1 cellular context compared by ENCODE assay signal in genomic region chr5:91383027-91383955, GRCh38.
TF ChIP-seq lines count a peak whose summit lies in the region.

A gene with protein sequence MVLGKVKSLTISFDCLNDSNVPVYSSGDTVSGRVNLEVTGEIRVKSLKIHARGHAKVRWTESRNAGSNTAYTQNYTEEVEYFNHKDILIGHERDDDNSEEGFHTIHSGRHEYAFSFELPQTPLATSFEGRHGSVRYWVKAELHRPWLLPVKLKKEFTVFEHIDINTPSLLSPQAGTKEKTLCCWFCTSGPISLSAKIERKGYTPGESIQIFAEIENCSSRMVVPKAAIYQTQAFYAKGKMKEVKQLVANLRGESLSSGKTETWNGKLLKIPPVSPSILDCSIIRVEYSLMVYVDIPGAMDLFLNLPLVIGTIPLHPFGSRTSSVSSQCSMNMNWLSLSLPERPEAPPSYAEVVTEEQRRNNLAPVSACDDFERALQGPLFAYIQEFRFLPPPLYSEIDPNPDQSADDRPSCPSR (minus strand): TSS chr5:91383317. CDS start chr5:91383092, 225 bp downstream.

TF ChIP-seq in HepG2, 621 proteins besides CTCF, POLR2A, EP300 and RAD21 (continued from another document and continues in another):
- TF ChIP-seq E2F5 (CRISPR knock-in tag; conservative IDR thresholded peaks at IDR 0.05) (no peak), ZSCAN20 (CRISPR knock-in tag; IDR thresholded peaks at IDR 0.05; ENCODE audit: borderline replicate concordance) (no peak), NRL (CRISPR knock-in tag; IDR thresholded peaks at IDR 0.05; ENCODE audit: borderline replicate concordance) (no peak), HCFC1 (IDR thresholded peaks at IDR 0.05; ENCODE audit: low read depth, low read length) (peak; percentile 21; the same call in 1 of the 2 replicates), KLF13 (CRISPR knock-in tag; IDR thresholded peaks at IDR 0.05) (no peak), SP140L (CRISPR knock-in tag; IDR thresholded peaks at IDR 0.05; ENCODE audit: borderline replicate concordance) (no peak), KMT2B (CRISPR knock-in tag; IDR thresholded peaks at IDR 0.05) (peak; percentile 79), ZNF792 (CRISPR knock-in tag; IDR thresholded peaks at IDR 0.05) (0 out of 2 replicates have a peak, but pooled peaks have one; percentile 35), ZNF180 (CRISPR knock-in tag; IDR thresholded peaks at IDR 0.05; ENCODE audit: borderline replicate concordance, low read depth) (no peak), ZNF549 (CRISPR knock-in tag; IDR thresholded peaks at IDR 0.05) (no peak), TSC22D2 (CRISPR knock-in tag; IDR thresholded peaks at IDR 0.05; ENCODE audit: borderline replicate concordance) (no peak), TMF1 (CRISPR knock-in tag; IDR thresholded peaks at IDR 0.05; ENCODE audit: low read depth) (no peak), HOXA9 (CRISPR knock-in tag; IDR thresholded peaks at IDR 0.05; ENCODE audit: borderline replicate concordance) (no peak), NFKBIZ (CRISPR knock-in tag; IDR thresholded peaks at IDR 0.05) (no peak), ZNF605 (CRISPR knock-in tag; IDR thresholded peaks at IDR 0.05) (no peak), KDM2A (CRISPR knock-in tag; IDR thresholded peaks at IDR 0.05; ENCODE audit: borderline replicate concordance, low read depth) (peak; percentile 72), ZNF816 (CRISPR knock-in tag; IDR thresholded peaks at IDR 0.05; ENCODE audit: borderline replicate concordance) (no peak; the same call in 1 of the 2 replicates), MTF2 (CRISPR knock-in tag; IDR thresholded peaks at IDR 0.05; ENCODE audit: borderline replicate concordance) (no peak), DRAP1 (CRISPR knock-in tag; IDR thresholded peaks at IDR 0.05) (peak; percentile 97), ZNF546 (CRISPR knock-in tag; conservative IDR thresholded peaks at IDR 0.05) (0 out of 2 replicates have a peak, but pooled peaks have one; percentile 39), TBX3 (IDR thresholded peaks at IDR 0.05; ENCODE audit: borderline replicate concordance) (no peak), SNRNP70 (IDR thresholded peaks at IDR 0.05; ENCODE audit: low read depth, low read length) (no peak), CSRNP2 (CRISPR knock-in tag; conservative IDR thresholded peaks at IDR 0.05; ENCODE audit: low read depth) (no peak), MAFF (IDR thresholded peaks at IDR 0.05; ENCODE audit: low read depth, low read length) (no peak), ZNF136 (CRISPR knock-in tag; IDR thresholded peaks at IDR 0.05; ENCODE audit: low read depth) (no peak), ZBTB40 (IDR thresholded peaks at IDR 0.05) (no peak), ZBTB40 (CRISPR knock-in tag; IDR thresholded peaks at IDR 0.05) (no peak)
- TF ChIP-seq, protein P1, sequence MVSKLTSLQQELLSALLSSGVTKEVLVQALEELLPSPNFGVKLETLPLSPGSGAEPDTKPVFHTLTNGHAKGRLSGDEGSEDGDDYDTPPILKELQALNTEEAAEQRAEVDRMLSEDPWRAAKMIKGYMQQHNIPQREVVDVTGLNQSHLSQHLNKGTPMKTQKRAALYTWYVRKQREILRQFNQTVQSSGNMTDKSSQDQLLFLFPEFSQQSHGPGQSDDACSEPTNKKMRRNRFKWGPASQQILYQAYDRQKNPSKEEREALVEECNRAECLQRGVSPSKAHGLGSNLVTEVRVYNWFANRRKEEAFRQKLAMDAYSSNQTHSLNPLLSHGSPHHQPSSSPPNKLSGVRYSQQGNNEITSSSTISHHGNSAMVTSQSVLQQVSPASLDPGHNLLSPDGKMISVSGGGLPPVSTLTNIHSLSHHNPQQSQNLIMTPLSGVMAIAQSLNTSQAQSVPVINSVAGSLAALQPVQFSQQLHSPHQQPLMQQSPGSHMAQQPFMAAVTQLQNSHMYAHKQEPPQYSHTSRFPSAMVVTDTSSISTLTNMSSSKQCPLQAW (CRISPR knock-in tag; IDR thresholded peaks at IDR 0.05): peak; percentile 46
- TF ChIP-seq, protein P2, sequence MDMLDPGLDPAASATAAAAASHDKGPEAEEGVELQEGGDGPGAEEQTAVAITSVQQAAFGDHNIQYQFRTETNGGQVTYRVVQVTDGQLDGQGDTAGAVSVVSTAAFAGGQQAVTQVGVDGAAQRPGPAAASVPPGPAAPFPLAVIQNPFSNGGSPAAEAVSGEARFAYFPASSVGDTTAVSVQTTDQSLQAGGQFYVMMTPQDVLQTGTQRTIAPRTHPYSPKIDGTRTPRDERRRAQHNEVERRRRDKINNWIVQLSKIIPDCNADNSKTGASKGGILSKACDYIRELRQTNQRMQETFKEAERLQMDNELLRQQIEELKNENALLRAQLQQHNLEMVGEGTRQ (IDR thresholded peaks at IDR 0.05; ENCODE audit: low read depth, low read length): no peak
- TF ChIP-seq, protein P2 (CRISPR knock-in tag; IDR thresholded peaks at IDR 0.05; ENCODE audit: borderline replicate concordance): peak; percentile 21; the same call in 1 of the 2 replicates
- TF ChIP-seq, protein P3, sequence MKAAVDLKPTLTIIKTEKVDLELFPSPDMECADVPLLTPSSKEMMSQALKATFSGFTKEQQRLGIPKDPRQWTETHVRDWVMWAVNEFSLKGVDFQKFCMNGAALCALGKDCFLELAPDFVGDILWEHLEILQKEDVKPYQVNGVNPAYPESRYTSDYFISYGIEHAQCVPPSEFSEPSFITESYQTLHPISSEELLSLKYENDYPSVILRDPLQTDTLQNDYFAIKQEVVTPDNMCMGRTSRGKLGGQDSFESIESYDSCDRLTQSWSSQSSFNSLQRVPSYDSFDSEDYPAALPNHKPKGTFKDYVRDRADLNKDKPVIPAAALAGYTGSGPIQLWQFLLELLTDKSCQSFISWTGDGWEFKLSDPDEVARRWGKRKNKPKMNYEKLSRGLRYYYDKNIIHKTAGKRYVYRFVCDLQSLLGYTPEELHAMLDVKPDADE (CRISPR knock-in tag; IDR thresholded peaks at IDR 0.05): no peak
- TF ChIP-seq, protein P4, sequence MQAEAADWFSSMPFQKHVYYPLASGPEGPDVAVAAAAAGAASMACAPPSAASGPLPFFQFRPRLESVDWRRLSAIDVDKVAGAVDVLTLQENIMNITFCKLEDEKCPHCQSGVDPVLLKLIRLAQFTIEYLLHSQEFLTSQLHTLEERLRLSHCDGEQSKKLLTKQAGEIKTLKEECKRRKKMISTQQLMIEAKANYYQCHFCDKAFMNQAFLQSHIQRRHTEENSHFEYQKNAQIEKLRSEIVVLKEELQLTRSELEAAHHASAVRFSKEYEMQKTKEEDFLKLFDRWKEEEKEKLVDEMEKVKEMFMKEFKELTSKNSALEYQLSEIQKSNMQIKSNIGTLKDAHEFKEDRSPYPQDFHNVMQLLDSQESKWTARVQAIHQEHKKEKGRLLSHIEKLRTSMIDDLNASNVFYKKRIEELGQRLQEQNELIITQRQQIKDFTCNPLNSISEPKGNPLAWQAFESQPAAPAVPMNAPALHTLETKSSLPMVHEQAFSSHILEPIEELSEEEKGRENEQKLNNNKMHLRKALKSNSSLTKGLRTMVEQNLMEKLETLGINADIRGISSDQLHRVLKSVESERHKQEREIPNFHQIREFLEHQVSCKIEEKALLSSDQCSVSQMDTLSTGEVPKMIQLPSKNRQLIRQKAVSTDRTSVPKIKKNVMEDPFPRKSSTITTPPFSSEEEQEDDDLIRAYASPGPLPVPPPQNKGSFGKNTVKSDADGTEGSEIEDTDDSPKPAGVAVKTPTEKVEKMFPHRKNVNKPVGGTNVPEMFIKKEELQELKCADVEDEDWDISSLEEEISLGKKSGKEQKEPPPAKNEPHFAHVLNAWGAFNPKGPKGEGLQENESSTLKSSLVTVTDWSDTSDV (CRISPR knock-in tag; IDR thresholded peaks at IDR 0.05): no peak
- TF ChIP-seq, protein P5, sequence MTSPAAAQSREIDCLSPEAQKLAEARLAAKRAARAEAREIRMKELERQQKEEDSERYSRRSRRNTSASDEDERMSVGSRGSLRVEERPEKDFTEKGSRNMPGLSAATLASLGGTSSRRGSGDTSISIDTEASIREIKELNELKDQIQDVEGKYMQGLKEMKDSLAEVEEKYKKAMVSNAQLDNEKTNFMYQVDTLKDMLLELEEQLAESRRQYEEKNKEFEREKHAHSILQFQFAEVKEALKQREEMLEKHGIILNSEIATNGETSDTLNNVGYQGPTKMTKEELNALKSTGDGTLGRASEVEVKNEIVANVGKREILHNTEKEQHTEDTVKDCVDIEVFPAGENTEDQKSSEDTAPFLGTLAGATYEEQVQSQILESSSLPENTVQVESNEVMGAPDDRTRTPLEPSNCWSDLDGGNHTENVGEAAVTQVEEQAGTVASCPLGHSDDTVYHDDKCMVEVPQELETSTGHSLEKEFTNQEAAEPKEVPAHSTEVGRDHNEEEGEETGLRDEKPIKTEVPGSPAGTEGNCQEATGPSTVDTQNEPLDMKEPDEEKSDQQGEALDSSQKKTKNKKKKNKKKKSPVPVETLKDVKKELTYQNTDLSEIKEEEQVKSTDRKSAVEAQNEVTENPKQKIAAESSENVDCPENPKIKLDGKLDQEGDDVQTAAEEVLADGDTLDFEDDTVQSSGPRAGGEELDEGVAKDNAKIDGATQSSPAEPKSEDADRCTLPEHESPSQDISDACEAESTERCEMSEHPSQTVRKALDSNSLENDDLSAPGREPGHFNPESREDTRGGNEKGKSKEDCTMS (CRISPR knock-in tag; conservative IDR thresholded peaks at IDR 0.05): no peak
